ENCODE assay signal across 10 cellular contexts in genomic region chr1:151574575-151575529, GRCh38. TPM values are rescaled to one million over a fixed set of nuclear protein-coding genes. Genes with fewer than 3 reads are reported as not detected.
A peak's percentile ranks its signal among the peaks of the same experiment; 100 is the strongest.
DNase-seq lines count a peak whose midpoint lies in the region; ATAC-seq and TF ChIP-seq lines count a peak whose summit lies in the region.
"Had no signal": no experiment of that assay in that cellular context is flagged by ENCODE, and none has a peak within 500 bp of the region (broad histone marks: within the 10 kb centered on the region; RNA-seq: fewer than 3 reads in every experiment).

No MANE protein-coding gene starts in this region.

- TF ChIP-seq CTCF in RWPE2 (IDR thresholded peaks at IDR 0.05; ENCODE audit: poor library complexity, severe bottlenecking) (no peak), esophagus squamous epithelium (IDR thresholded peaks at IDR 0.05) (peak in 1 of 6 experiments; percentile 10), dorsolateral prefrontal cortex (IDR thresholded peaks at IDR 0.05 in 54 of 56, conservative IDR thresholded peaks at IDR 0.05 in 2 of 56; ENCODE audit: low read depth in 1 of 56, partially characterized antibody in 56 of 56) (no peak)

- H3K9me3 ChIP-seq in RWPE2 (ENCODE audit: severe bottlenecking) (no peaks in the 10 kb centered on the region), esophagus squamous epithelium (no peaks in the 10 kb centered on the region)

- H3K27me3 ChIP-seq in RWPE2 (ENCODE audit: insufficient read depth, poor library complexity, severe bottlenecking) (no peaks in the 10 kb centered on the region), esophagus squamous epithelium (no peaks in the 10 kb centered on the region), dorsolateral prefrontal cortex (no peaks in the 10 kb centered on the region)

- H3K4me1 ChIP-seq in RWPE2 (ENCODE audit: insufficient read depth, poor library complexity, severe bottlenecking) (peaks cover 34% of the 10 kb centered on the region), esophagus squamous epithelium (peaks cover 5 to 79% (median 11%) of the 10 kb centered on the region in 3 donors)

- peak; percentile 82 for ATAC-seq in RWPE2 (ENCODE audit: low read depth)
- ATAC-seq in stimulated activated naive CD8-positive, alpha-beta T cell treated with anti-CD3 and anti-CD28 coated beads, Interleukin-15, Interleukin-2, amounts not matched to agents 100 U/mL and 50 U/mL, for 24 hours: peak; percentile 90

- no peak for TF ChIP-seq POLR2A in esophagus squamous epithelium (IDR thresholded peaks at IDR 0.05)

- intact Hi-C loops in esophagus squamous epithelium (cut with DNase I): no loop called here
- intact Hi-C loops in dorsolateral prefrontal cortex (cut with DNase I): no loop called here

- peaks cover 100% of the 10 kb centered on the region for H3K36me3 ChIP-seq in RWPE2 (ENCODE audit: low read depth)
- H3K36me3 ChIP-seq in esophagus squamous epithelium: peaks cover 0 to 73% (median 4%) of the 10 kb centered on the region in 3 donors

- WGBS in esophagus squamous epithelium, 2 donors: 28 to 43% methylated on average over 5 to 11 of the region's 12 CpGs

- peak overlapping the region; percentile 73 for H3K27ac ChIP-seq in RWPE2 (ENCODE audit: poor library complexity, severe bottlenecking)
- peak overlapping the region; percentile 67 to 85 (median 82) for H3K27ac ChIP-seq in esophagus squamous epithelium
- no peak overlapping the region for H3K27ac ChIP-seq in dorsolateral prefrontal cortex

- H3K4me3 ChIP-seq in RWPE2 (ENCODE audit: severe bottlenecking) (no peak overlapping the region), esophagus squamous epithelium (no peak overlapping the region), dorsolateral prefrontal cortex (no peak overlapping the region)

- DNase-seq in activated T-cell treated with anti-CD3 and anti-CD28 coated beads for 48 hours (ENCODE audit: low read depth): peak; percentile 10
- no peak for DNase-seq in activated T-cell treated with anti-CD3 and anti-CD28 coated beads for 4 hours
- peak; percentile 73 for DNase-seq in RWPE2 (ENCODE audit: low spot score)
- no peak for DNase-seq in esophagus squamous epithelium (lab: John Stamatoyannopoulos, UW)
- DNase-seq in stimulated activated naive CD8-positive, alpha-beta T cell treated with anti-CD3 and anti-CD28 coated beads, Interleukin-15, Interleukin-2, amounts not matched to agents 100 U/mL and 50 U/mL, for 24 hours: peak; percentile 47
- DNase-seq in DMS 273 treated with DMSO at 0.1 percent for 48 hours (lab: John Stamatoyannopoulos, UW): no peak
- no peak for DNase-seq in NCI-H82 treated with DMSO at 0.1 percent for 48 hours (lab: John Stamatoyannopoulos, UW; ENCODE audit: unreplicated experiment)
- no peak for DNase-seq in dorsolateral prefrontal cortex
- DNase-seq: NCI-H187 treated with DMSO at 0.1 percent for 48 hours; stimulated activated naive CD4-positive, alpha-beta T cell had no signal

RNA-seq across cellular contexts. Expression of gene TUFT1, which starts 34.7 kb away (rescaled TPM):
- 10 to 100 TPM; 18.1 to 41.8 (median 32.8) TPM for total RNA-seq in esophagus squamous epithelium
- total RNA-seq in dorsolateral prefrontal cortex: 10 to 100 TPM in 45 of 120 experiments, 1 to 10 TPM in 75; 5.0 to 13.9 (median 9.3) TPM

RNA-seq across cellular contexts. Expression of gene SNX27, which starts 37.0 kb away (rescaled TPM):
- total RNA-seq in esophagus squamous epithelium (10 to 100 TPM; 15.0 to 30.3 (median 17.3) TPM), dorsolateral prefrontal cortex (100 to 1,000 TPM in 27 of 120 experiments, 10 to 100 TPM in 93; 71.9 to 121 (median 93.6) TPM)

Comparison
In these comparisons a context has a peak if more than half of its experiments do, and no peak if none do; other contexts are left out.
1. DNase-seq: peak in activated T-cell treated with anti-CD3 and anti-CD28 coated beads for 48 hours (single experiment), RWPE2 (single experiment) and stimulated activated naive CD8-positive, alpha-beta T cell treated with anti-CD3 and anti-CD28 coated beads, Interleukin-15, Interleukin-2, amounts not matched to agents 100 U/mL and 50 U/mL, for 24 hours (single experiment); none in activated T-cell treated with anti-CD3 and anti-CD28 coated beads for 4 hours (single experiment), esophagus squamous epithelium (single experiment), DMS 273 treated with DMSO at 0.1 percent for 48 hours (single experiment), NCI-H82 treated with DMSO at 0.1 percent for 48 hours (single experiment) and dorsolateral prefrontal cortex (0 of 10).
2. H3K27ac ChIP-seq: peak in RWPE2 (single experiment) and esophagus squamous epithelium (4 of 4); none in dorsolateral prefrontal cortex (0 of 59).